Comparison of ENCODE assay signal across 19 cellular contexts in genomic region chr5:116529615-116530014, GRCh38. TPM values are rescaled to one million over a fixed set of nuclear protein-coding genes. Genes with fewer than 3 reads are reported as not detected.
A peak's percentile ranks its signal among the peaks of the same experiment; 100 is the strongest.
DNase-seq lines count a peak whose midpoint lies in the region; ATAC-seq and TF ChIP-seq lines count a peak whose summit lies in the region.
"Had no signal": no experiment of that assay in that cellular context is flagged by ENCODE, and none has a peak within 500 bp of the region (broad histone marks: within the 10 kb centered on the region; RNA-seq: fewer than 3 reads in every experiment).

No MANE protein-coding gene starts in this region.

- no peaks in the 10 kb centered on the region for H3K36me3 Mint-ChIP-seq in neural progenitor cell
- H3K36me3 Mint-ChIP-seq: CD8-positive, alpha-beta T cell had no signal

- no peak overlapping the region for H3K9ac ChIP-seq in neural progenitor cell

- H3K4me2 ChIP-seq in hepatocyte (peak overlapping the region; percentile 68), neural progenitor cell (peak overlapping the region; percentile 62)

- H3K4me1 ChIP-seq in hepatocyte (ENCODE audit: insufficient read depth) (peaks cover 81% of the 10 kb centered on the region), neural progenitor cell (peaks cover 96% of the 10 kb centered on the region), ascending aorta (no peaks in the 10 kb centered on the region)

- H3K4me3 ChIP-seq in hepatocyte (no peak overlapping the region), neural progenitor cell (peak overlapping the region; percentile 13), ascending aorta (no peak overlapping the region)
- H3K4me3 ChIP-seq: SJCRH30 had no signal

- no peaks in the 10 kb centered on the region for H3K9me3 Mint-ChIP-seq in neural progenitor cell
- H3K9me3 Mint-ChIP-seq: CD8-positive, alpha-beta T cell had no signal

- H3K9me3 ChIP-seq in hepatocyte (ENCODE audit: low read depth) (no peaks in the 10 kb centered on the region), neural progenitor cell (ENCODE audit: low read depth) (no peaks in the 10 kb centered on the region), ascending aorta (no peaks in the 10 kb centered on the region)
- H3K9me3 ChIP-seq: SJCRH30 had no signal

- H3K27ac Mint-ChIP-seq in neural progenitor cell: peak overlapping the region; percentile 57
- H3K27ac Mint-ChIP-seq: CD8-positive, alpha-beta T cell had no signal

- DNase-seq in COLO668 (lab: John Stamatoyannopoulos, UW; ENCODE audit: unreplicated experiment): peak; percentile 6
- peak; percentile 34 for DNase-seq in NCI-H748 treated with DMSO at 0.1 percent for 48 hours (lab: John Stamatoyannopoulos, UW)
- DNase-seq in hepatocyte (ENCODE audit: low spot score): no peak
- no peak for DNase-seq in neural progenitor cell (ENCODE audit: low spot score)
- DNase-seq in pons (ENCODE audit: low spot score): no peak
- no peak for DNase-seq in ascending aorta (ENCODE audit: low spot score in 2 of 2)
- no peak for DNase-seq in A172 (ENCODE audit: low spot score)
- DNase-seq: CD8-positive, alpha-beta T cell; DMS 273 treated with DMSO at 0.1 percent for 48 hours; EL; Karpas-422; MM.1S; NCI-H1105 treated with DMSO at 0.1 percent for 48 hours; NCI-H524 treated with DMSO at 0.1 percent for 48 hours; NK-92 treated with Interleukin-12 subunit alpha and Interleukin-12 subunit beta, amount 100 ng/mL, for 24 hours; OCI-M1; SJCRH30 had no signal

- peaks cover 60% of the 10 kb centered on the region for H3K4me1 Mint-ChIP-seq in neural progenitor cell

- peak overlapping the region; percentile 56 for H3K27ac ChIP-seq in hepatocyte
- H3K27ac ChIP-seq in neural progenitor cell: peak overlapping the region; percentile 89
- H3K27ac ChIP-seq in ascending aorta: no peak overlapping the region
- H3K27ac ChIP-seq: RWPE1, SJCRH30 had no signal

- TF ChIP-seq CTCF in hepatocyte (IDR thresholded peaks at IDR 0.05; ENCODE audit: poor library complexity) (no peak), neural progenitor cell (IDR thresholded peaks at IDR 0.05) (no peak), ascending aorta (IDR thresholded peaks at IDR 0.05) (no peak)

- peaks cover 46% of the 10 kb centered on the region for H3F3A ChIP-seq in neural progenitor cell (ENCODE audit: low read depth)

- H4K20me1 ChIP-seq in hepatocyte (ENCODE audit: insufficient read depth, poor library complexity, severe bottlenecking) (peaks cover 37% of the 10 kb centered on the region), neural progenitor cell (ENCODE audit: low read depth) (peaks cover 100% of the 10 kb centered on the region)

- no peaks in the 10 kb centered on the region for H3K27me3 ChIP-seq in hepatocyte
- H3K27me3 ChIP-seq in neural progenitor cell: no peaks in the 10 kb centered on the region
- H3K27me3 ChIP-seq in ascending aorta: no peaks in the 10 kb centered on the region
- H3K27me3 ChIP-seq: SJCRH30 had no signal

- intact Hi-C loops in ascending aorta (cut with DNase I): no loop called here

- H3K79me2 ChIP-seq in hepatocyte: peaks cover 85% of the 10 kb centered on the region
- H3K79me2 ChIP-seq in neural progenitor cell (ENCODE audit: low read depth): peaks cover 100% of the 10 kb centered on the region

- H3K9me2 ChIP-seq in hepatocyte (replicated peaks; ENCODE audit: insufficient read depth): no peaks in the 10 kb centered on the region

- no peak for ATAC-seq in GM21717 (IDR thresholded peaks at IDR 0.05; ENCODE audit: unreplicated experiment)
- ATAC-seq: CD8-positive, alpha-beta T cell had no signal

- H2AFZ ChIP-seq in hepatocyte (no peak overlapping the region), neural progenitor cell (replicated peaks) (no peak overlapping the region)

- peak overlapping the region; percentile 30 for H3K4me3 Mint-ChIP-seq in neural progenitor cell
- H3K4me3 Mint-ChIP-seq: CD8-positive, alpha-beta T cell had no signal

- 60% methylated on average over 4 of the region's 4 CpGs for whole genome bisulfite sequencing in hepatocyte (ENCODE audit: low lambda C conversion rate, missing lambda C conversion rate)

- peaks cover 2% of the 10 kb centered on the region for H3K27me3 Mint-ChIP-seq in neural progenitor cell (ENCODE audit: insufficient read depth, low read depth)

- no peaks in the 10 kb centered on the region for H3K36me3 ChIP-seq in hepatocyte (replicated peaks; ENCODE audit: insufficient read depth, low read depth)
- no peaks in the 10 kb centered on the region for H3K36me3 ChIP-seq in neural progenitor cell
- no peaks in the 10 kb centered on the region for H3K36me3 ChIP-seq in ascending aorta

RNA-seq across cellular contexts. Expression of gene SEMA6A, which starts 45.0 kb away (rescaled TPM):
- total RNA-seq in hepatocyte: 50.0 and 68.6 TPM in 2 replicates
- 35.8 and 38.2 TPM in 2 replicates for polyA plus RNA-seq in hepatocyte
- total RNA-seq in neural progenitor cell (ENCODE audit: low replicate concordance): 75.3 and 86.4 TPM in 2 replicates
- total RNA-seq in ascending aorta: 17.8 TPM
- 0.57 and 1.5 TPM in 2 replicates for total RNA-seq in A172 (2014; rRNA removed; shearing (Covaris generic))
- total RNA-seq: CD8-positive, alpha-beta T cell had no signal

Comparison
In these comparisons a context has a peak if more than half of its experiments do, and no peak if none do; other contexts are left out.
1. DNase-seq: peak in COLO668 (single experiment) and NCI-H748 treated with DMSO at 0.1 percent for 48 hours (single experiment); none in hepatocyte (single experiment), neural progenitor cell (single experiment), pons (single experiment), ascending aorta (0 of 2) and A172 (single experiment).
2. H3K27ac ChIP-seq: peak in hepatocyte (single experiment) and neural progenitor cell (single experiment); none in ascending aorta (0 of 2).